In genomic region chr13:40456979-40457553, GRCh38 we compare ENCODE assay signal across 21 cellular contexts.
"Had no signal": no experiment of that assay in that cellular context is flagged by ENCODE, and none has a peak within 500 bp of the region (broad histone marks: within the 10 kb centered on the region; RNA-seq: fewer than 3 reads in every experiment).

No MANE protein-coding gene starts in this region.

- ATAC-seq: gastroesophageal sphincter; left colon; left ventricle myocardium superior; naive thymus-derived CD4-positive, alpha-beta T cell; right cardiac atrium; upper lobe of right lung had no signal

- H3K27ac ChIP-seq: colonic mucosa, esophagus squamous epithelium, gastroesophageal sphincter, ovary, tibial artery, upper lobe of right lung, vagina had no signal

- H3K4me3 ChIP-seq: colonic mucosa, esophagus squamous epithelium, gastroesophageal sphincter, lung, ovary, tibial artery, upper lobe of right lung, vagina had no signal

- H3K4me3 Mint-ChIP-seq: naive thymus-derived CD4-positive, alpha-beta T cell; neural crest cell had no signal

- H3K27me3 ChIP-seq: colonic mucosa, esophagus squamous epithelium, gastroesophageal sphincter, ovary, tibial artery, upper lobe of right lung, vagina had no signal

- H3K9me3 Mint-ChIP-seq: naive thymus-derived CD4-positive, alpha-beta T cell; neural crest cell had no signal

- H3K4me1 ChIP-seq: colonic mucosa, gastroesophageal sphincter, upper lobe of right lung, vagina had no signal

- H3K9me3 ChIP-seq: colonic mucosa, esophagus squamous epithelium, gastroesophageal sphincter, ovary, tibial artery, upper lobe of right lung, vagina had no signal

- DNase-seq: colonic mucosa; dermis blood vessel endothelial cell; esophagus squamous epithelium; foreskin fibroblast; glutamatergic neuron; left colon; left ventricle myocardium superior; mesenchymal stem cell; midbrain; naive thymus-derived CD4-positive, alpha-beta T cell; nucleus accumbens; ovary; right cardiac atrium; stimulated activated CD4-positive, alpha-beta T cell treated with anti-CD3 and anti-CD28 coated beads, Interleukin-4, amount 100 ng/mL, for 1 hour; stimulated activated naive CD4-positive, alpha-beta T cell; tibial artery; upper lobe of right lung had no signal

- H3K36me3 ChIP-seq: colonic mucosa, esophagus squamous epithelium, gastroesophageal sphincter, ovary, tibial artery, upper lobe of right lung, vagina had no signal
